9 cellular contexts compared by ENCODE assay signal in genomic region chr2:182522428-182522896, GRCh38.
DNase-seq lines count a peak whose midpoint lies in the region; ATAC-seq, FAIRE-seq and TF ChIP-seq lines count a peak whose summit lies in the region.
"Had no signal": no experiment of that assay in that cellular context is flagged by ENCODE, and none has a peak within 500 bp of the region (broad histone marks: within the 10 kb centered on the region; RNA-seq: fewer than 3 reads in every experiment).

No MANE protein-coding gene starts in this region.

- H3K36me3 Mint-ChIP-seq in nephron (ENCODE audit: low read depth) = no peaks in the 10 kb centered on the region
- H3K36me3 Mint-ChIP-seq in T-helper 2 cell treated with Interferon-gamma antibody and Interleukin-4, amounts not matched to agents 5 μg/mL and 100 μg/mL, for 36 hours (ENCODE audit: low read depth) = no peaks in the 10 kb centered on the region

- DNase-seq in D721Med (ENCODE audit: insufficient read length, low spot score) (no peak), NCI-H1694 treated with DMSO at 0.1 percent for 48 hours (lab: John Stamatoyannopoulos, UW) (peak; percentile 98), coronary artery (ENCODE audit: low spot score) (no peak), cortex of kidney (lab: John Stamatoyannopoulos, UW) (no peak)
- DNase-seq in T-helper 2 cell treated with Interferon-gamma antibody and Interleukin-4, amounts not matched to agents 5 μg/mL and 100 μg/mL, for 36 hours (ENCODE audit: low spot score) = no peak
- no peak for DNase-seq in activated CD4-positive, CD25-positive, alpha-beta regulatory T cell treated with anti-CD3 and anti-CD28 coated beads, Interleukin-2, amount 50 U/mL, for 72 hours
- DNase-seq: T-helper 9 cell had no signal

- H3K4me1 Mint-ChIP-seq in nephron = peaks cover 10% of the 10 kb centered on the region
- H3K4me1 Mint-ChIP-seq in T-helper 2 cell treated with Interferon-gamma antibody and Interleukin-4, amounts not matched to agents 5 μg/mL and 100 μg/mL, for 36 hours (ENCODE audit: low read depth) = no peaks in the 10 kb centered on the region

- no peaks in the 10 kb centered on the region for H3K27me3 Mint-ChIP-seq in nephron (ENCODE audit: low read depth)
- H3K27me3 Mint-ChIP-seq in T-helper 2 cell treated with Interferon-gamma antibody and Interleukin-4, amounts not matched to agents 5 μg/mL and 100 μg/mL, for 36 hours (ENCODE audit: low read depth) = no peaks in the 10 kb centered on the region

- H3K9me3 Mint-ChIP-seq in nephron = no peaks in the 10 kb centered on the region
- H3K9me3 Mint-ChIP-seq in T-helper 2 cell treated with Interferon-gamma antibody and Interleukin-4, amounts not matched to agents 5 μg/mL and 100 μg/mL, for 36 hours = no peaks in the 10 kb centered on the region

- H3K27ac Mint-ChIP-seq in nephron = peak overlapping the region in 1 of 3 experiments; percentile 33
- no peak overlapping the region for H3K27ac Mint-ChIP-seq in T-helper 2 cell treated with Interferon-gamma antibody and Interleukin-4, amounts not matched to agents 5 μg/mL and 100 μg/mL, for 36 hours

- FAIRE-seq in D721Med (lab: Jason Lieb, UNC) = peak; percentile 38

- no peak overlapping the region for H3K27ac ChIP-seq in coronary artery

- no peak for ATAC-seq in GM21619 (IDR thresholded peaks at IDR 0.05; ENCODE audit: unreplicated experiment)

- TF ChIP-seq CTCF in D721Med (IDR thresholded peaks at IDR 0.05; ENCODE audit: insufficient read depth, missing control alignments) (no peak), coronary artery (IDR thresholded peaks at IDR 0.05) (no peak), nephron (IDR thresholded peaks at IDR 0.05; ENCODE audit: unreplicated experiment in 3 of 3) (no peak)

- peak overlapping the region; percentile 35 for H3K4me3 ChIP-seq in coronary artery

- peak overlapping the region; percentile 4 to 21 (median 9) for H3K4me3 Mint-ChIP-seq in nephron
- no peak overlapping the region for H3K4me3 Mint-ChIP-seq in T-helper 2 cell treated with Interferon-gamma antibody and Interleukin-4, amounts not matched to agents 5 μg/mL and 100 μg/mL, for 36 hours
